In genomic region chr17:31452561-31453110, GRCh38 we compare ENCODE assay signal across 1 cellular context.
TF ChIP-seq lines count a peak whose summit lies in the region.

No MANE protein-coding gene starts in this region.

TF ChIP-seq in WTC11, 78 proteins besides CTCF, POLR2A, EP300 and RAD21 (continued from another document):
- TF ChIP-seq PREB (CRISPR knock-in tag; IDR thresholded peaks at IDR 0.05; ENCODE audit: borderline replicate concordance): no peak
- TF ChIP-seq SMAD3 (CRISPR knock-in tag; IDR thresholded peaks at IDR 0.05; ENCODE audit: borderline replicate concordance): no peak
- TF ChIP-seq, protein P1, sequence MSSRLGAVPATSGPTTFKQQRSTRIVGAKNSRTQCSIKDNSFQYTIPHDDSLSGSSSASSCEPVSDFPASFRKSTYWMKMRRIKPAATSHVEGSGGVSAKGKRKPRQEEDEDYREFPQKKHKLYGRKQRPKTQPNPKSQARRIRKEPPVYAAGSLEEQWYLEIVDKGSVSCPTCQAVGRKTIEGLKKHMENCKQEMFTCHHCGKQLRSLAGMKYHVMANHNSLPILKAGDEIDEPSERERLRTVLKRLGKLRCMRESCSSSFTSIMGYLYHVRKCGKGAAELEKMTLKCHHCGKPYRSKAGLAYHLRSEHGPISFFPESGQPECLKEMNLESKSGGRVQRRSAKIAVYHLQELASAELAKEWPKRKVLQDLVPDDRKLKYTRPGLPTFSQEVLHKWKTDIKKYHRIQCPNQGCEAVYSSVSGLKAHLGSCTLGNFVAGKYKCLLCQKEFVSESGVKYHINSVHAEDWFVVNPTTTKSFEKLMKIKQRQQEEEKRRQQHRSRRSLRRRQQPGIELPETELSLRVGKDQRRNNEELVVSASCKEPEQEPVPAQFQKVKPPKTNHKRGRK (CRISPR knock-in tag; IDR thresholded peaks at IDR 0.05; ENCODE audit: borderline replicate concordance): no peak
- TF ChIP-seq E2F4 (CRISPR knock-in tag; IDR thresholded peaks at IDR 0.05; ENCODE audit: borderline replicate concordance, low read depth): no peak
